2 cellular contexts compared by ENCODE assay signal in genomic region chr7:6917258-6917657, GRCh38.
TF ChIP-seq lines count a peak whose summit lies in the region.

No MANE protein-coding gene starts in this region.

TF ChIP-seq in SK-N-SH, 30 proteins besides CTCF, POLR2A, EP300 and RAD21 (continued from another document):
- TF ChIP-seq PBX3 (IDR thresholded peaks at IDR 0.05): no peak
- TF ChIP-seq RXRA (IDR thresholded peaks at IDR 0.05; ENCODE audit: borderline replicate concordance, low read depth): no peak
- no peak for TF ChIP-seq IRF3 (IDR thresholded peaks at IDR 0.05; ENCODE audit: low read depth, low read length)
- TF ChIP-seq TEAD4 (IDR thresholded peaks at IDR 0.05; ENCODE audit: borderline replicate concordance, insufficient read depth): no peak
- TF ChIP-seq YY1 (IDR thresholded peaks at IDR 0.05; ENCODE audit: low read depth): no peak
- no peak for TF ChIP-seq SIN3A (IDR thresholded peaks at IDR 0.05; ENCODE audit: borderline replicate concordance, low read depth, low read length)
- no peak for TF ChIP-seq MXI1 (IDR thresholded peaks at IDR 0.05; ENCODE audit: low read depth, low read length)
- TF ChIP-seq TCF12 (IDR thresholded peaks at IDR 0.05): no peak
- no peak for TF ChIP-seq ELF1 (IDR thresholded peaks at IDR 0.05)

TF ChIP-seq in SK-N-SH treated with all-trans-retinoic acid at 6 μM for 48 hours, 23 proteins besides CTCF, POLR2A, EP300 and RAD21 (continued from another document):
- TF ChIP-seq TSHZ2 (CRISPR knock-in tag; IDR thresholded peaks at IDR 0.05) (no peak), OSR1 (CRISPR knock-in tag; IDR thresholded peaks at IDR 0.05) (no peak), CREB5 (CRISPR knock-in tag; IDR thresholded peaks at IDR 0.05; ENCODE audit: low read depth) (no peak)
